ENCODE assay signal across 1 cellular context in the genomic region with DNA sequence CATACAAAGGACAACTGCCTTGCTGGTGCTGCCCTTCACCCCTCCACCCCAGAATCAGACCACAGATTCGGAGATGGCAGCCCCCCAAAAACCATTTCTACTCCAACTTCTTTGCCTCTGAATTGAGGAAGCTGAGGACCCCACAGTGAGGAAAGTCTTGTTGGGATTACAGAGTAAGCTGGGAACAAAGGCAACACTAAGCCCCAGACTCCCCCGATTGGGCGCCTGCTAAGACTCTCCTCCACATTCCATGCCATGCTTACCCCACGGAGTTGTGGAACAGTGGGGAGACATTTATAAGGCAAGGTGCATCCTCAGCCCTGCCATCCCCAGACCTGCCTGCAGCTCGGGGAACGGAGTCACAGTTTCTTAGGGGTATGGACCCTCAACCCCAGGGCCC.
TF ChIP-seq lines count a peak whose summit lies in the region.

No MANE protein-coding gene starts in this region.

TF ChIP-seq in GM12878, 131 proteins besides CTCF, POLR2A, EP300 and RAD21:
- TF ChIP-seq, protein P1, sequence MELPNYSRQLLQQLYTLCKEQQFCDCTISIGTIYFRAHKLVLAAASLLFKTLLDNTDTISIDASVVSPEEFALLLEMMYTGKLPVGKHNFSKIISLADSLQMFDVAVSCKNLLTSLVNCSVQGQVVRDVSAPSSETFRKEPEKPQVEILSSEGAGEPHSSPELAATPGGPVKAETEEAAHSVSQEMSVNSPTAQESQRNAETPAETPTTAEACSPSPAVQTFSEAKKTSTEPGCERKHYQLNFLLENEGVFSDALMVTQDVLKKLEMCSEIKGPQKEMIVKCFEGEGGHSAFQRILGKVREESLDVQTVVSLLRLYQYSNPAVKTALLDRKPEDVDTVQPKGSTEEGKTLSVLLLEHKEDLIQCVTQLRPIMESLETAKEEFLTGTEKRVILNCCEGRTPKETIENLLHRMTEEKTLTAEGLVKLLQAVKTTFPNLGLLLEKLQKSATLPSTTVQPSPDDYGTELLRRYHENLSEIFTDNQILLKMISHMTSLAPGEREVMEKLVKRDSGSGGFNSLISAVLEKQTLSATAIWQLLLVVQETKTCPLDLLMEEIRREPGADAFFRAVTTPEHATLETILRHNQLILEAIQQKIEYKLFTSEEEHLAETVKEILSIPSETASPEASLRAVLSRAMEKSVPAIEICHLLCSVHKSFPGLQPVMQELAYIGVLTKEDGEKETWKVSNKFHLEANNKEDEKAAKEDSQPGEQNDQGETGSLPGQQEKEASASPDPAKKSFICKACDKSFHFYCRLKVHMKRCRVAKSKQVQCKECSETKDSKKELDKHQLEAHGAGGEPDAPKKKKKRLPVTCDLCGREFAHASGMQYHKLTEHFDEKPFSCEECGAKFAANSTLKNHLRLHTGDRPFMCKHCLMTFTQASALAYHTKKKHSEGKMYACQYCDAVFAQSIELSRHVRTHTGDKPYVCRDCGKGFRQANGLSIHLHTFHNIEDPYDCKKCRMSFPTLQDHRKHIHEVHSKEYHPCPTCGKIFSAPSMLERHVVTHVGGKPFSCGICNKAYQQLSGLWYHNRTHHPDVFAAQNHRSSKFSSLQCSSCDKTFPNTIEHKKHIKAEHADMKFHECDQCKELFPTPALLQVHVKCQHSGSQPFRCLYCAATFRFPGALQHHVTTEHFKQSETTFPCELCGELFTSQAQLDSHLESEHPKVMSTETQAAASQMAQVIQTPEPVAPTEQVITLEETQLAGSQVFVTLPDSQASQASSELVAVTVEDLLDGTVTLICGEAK (IDR thresholded peaks at IDR 0.05; ENCODE audit: borderline replicate concordance), result no peak
- TF ChIP-seq, protein P2, sequence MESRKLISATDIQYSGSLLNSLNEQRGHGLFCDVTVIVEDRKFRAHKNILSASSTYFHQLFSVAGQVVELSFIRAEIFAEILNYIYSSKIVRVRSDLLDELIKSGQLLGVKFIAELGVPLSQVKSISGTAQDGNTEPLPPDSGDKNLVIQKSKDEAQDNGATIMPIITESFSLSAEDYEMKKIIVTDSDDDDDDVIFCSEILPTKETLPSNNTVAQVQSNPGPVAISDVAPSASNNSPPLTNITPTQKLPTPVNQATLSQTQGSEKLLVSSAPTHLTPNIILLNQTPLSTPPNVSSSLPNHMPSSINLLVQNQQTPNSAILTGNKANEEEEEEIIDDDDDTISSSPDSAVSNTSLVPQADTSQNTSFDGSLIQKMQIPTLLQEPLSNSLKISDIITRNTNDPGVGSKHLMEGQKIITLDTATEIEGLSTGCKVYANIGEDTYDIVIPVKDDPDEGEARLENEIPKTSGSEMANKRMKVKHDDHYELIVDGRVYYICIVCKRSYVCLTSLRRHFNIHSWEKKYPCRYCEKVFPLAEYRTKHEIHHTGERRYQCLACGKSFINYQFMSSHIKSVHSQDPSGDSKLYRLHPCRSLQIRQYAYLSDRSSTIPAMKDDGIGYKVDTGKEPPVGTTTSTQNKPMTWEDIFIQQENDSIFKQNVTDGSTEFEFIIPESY (IDR thresholded peaks at IDR 0.05), result no peak
TF ChIP-seq in GM12878: peak in this region for 0.
